14 cellular contexts compared by ENCODE assay signal in genomic region chr12:64567570-64567969, GRCh38.
"Had no signal": no experiment of that assay in that cellular context is flagged by ENCODE, and none has a peak within 500 bp of the region (broad histone marks: within the 10 kb centered on the region; RNA-seq: fewer than 3 reads in every experiment).

No MANE protein-coding gene starts in this region.

- H3K9me3 Mint-ChIP-seq: activated naive CD4-positive, alpha-beta T cell treated with anti-CD3 and anti-CD28 coated beads, Interleukin-2, amount 10 ng/mL, durations not matched to agents 7 days and 5 days; activated T-helper 17 cell treated with anti-CD3 and anti-CD28 coated beads, Interleukin-2, amount 50 U/mL, for 72 hours had no signal

- H3K27me3 Mint-ChIP-seq: activated B cell treated with CpG ODN at 0.5 μM for 24 hours; activated CD4-positive, alpha-beta T cell treated with anti-CD3 and anti-CD28 coated beads, Interleukin-2, amount 10 ng/mL, durations not matched to agents 7 days and 5 days; activated naive CD4-positive, alpha-beta T cell treated with anti-CD3 and anti-CD28 coated beads, Interleukin-2, amount 10 ng/mL, durations not matched to agents 7 days and 5 days; activated T-helper 17 cell treated with anti-CD3 and anti-CD28 coated beads, Interleukin-2, amount 50 U/mL, for 72 hours had no signal

- H3K27ac ChIP-seq: ovary, uterus had no signal

- H3K4me1 Mint-ChIP-seq: activated B cell treated with CpG ODN at 0.5 μM for 24 hours had no signal

- H3K36me3 ChIP-seq: ovary, uterus had no signal

- H3K9me3 ChIP-seq: mucosa of descending colon, ovary, uterus had no signal

- H3K4me1 ChIP-seq: uterus had no signal

- ATAC-seq: activated T-helper 17 cell treated with anti-CD3 and anti-CD28 coated beads, Interleukin-2, amount 50 U/mL, for 72 hours; natural killer cell had no signal

- H3K4me3 ChIP-seq: lung, mucosa of descending colon, ovary, uterus had no signal

- H3K27me3 ChIP-seq: ovary, uterus had no signal

- DNase-seq: activated B cell treated with CpG ODN at 0.5 μM for 24 hours; activated CD4-positive, alpha-beta T cell treated with anti-CD3 and anti-CD28 coated beads, Interleukin-2, amount 10 ng/mL, durations not matched to agents 7 days and 5 days; activated CD8-positive, alpha-beta memory T cell treated with anti-CD3 and anti-CD28 coated beads for 24 hours; activated naive CD4-positive, alpha-beta T cell treated with anti-CD3 and anti-CD28 coated beads, Interleukin-2, amount 10 ng/mL, durations not matched to agents 7 days and 5 days; activated T-cell treated with anti-CD3 and anti-CD28 coated beads for 4 hours; erythroblast; hypothalamus; natural killer cell; ovary; stimulated activated CD4-positive, alpha-beta T cell treated with anti-CD3 and anti-CD28 coated beads, Interleukin-4, amount 100 ng/mL, for 4 hours; uterus had no signal

- H3K36me3 Mint-ChIP-seq: activated naive CD4-positive, alpha-beta T cell treated with anti-CD3 and anti-CD28 coated beads, Interleukin-2, amount 10 ng/mL, durations not matched to agents 7 days and 5 days; natural killer cell had no signal

- H3K4me3 Mint-ChIP-seq: activated B cell treated with CpG ODN at 0.5 μM for 24 hours; activated CD4-positive, alpha-beta T cell treated with anti-CD3 and anti-CD28 coated beads, Interleukin-2, amount 10 ng/mL, durations not matched to agents 7 days and 5 days; activated naive CD4-positive, alpha-beta T cell treated with anti-CD3 and anti-CD28 coated beads, Interleukin-2, amount 10 ng/mL, durations not matched to agents 7 days and 5 days; natural killer cell had no signal

- H3K27ac Mint-ChIP-seq: activated B cell treated with CpG ODN at 0.5 μM for 24 hours; activated CD4-positive, alpha-beta T cell treated with anti-CD3 and anti-CD28 coated beads, Interleukin-2, amount 10 ng/mL, durations not matched to agents 7 days and 5 days; activated naive CD4-positive, alpha-beta T cell treated with anti-CD3 and anti-CD28 coated beads, Interleukin-2, amount 10 ng/mL, durations not matched to agents 7 days and 5 days; natural killer cell had no signal
